ENCODE assay signal across 33 cellular contexts in genomic region chr22:39939830-39940229, GRCh38. TPM values are rescaled to one million over a fixed set of nuclear protein-coding genes. Genes with fewer than 3 reads are reported as not detected.
DNase-seq lines count a peak whose midpoint lies in the region; ATAC-seq, FAIRE-seq and TF ChIP-seq lines count a peak whose summit lies in the region.
"Had no signal": no experiment of that assay in that cellular context is flagged by ENCODE, and none has a peak within 500 bp of the region (broad histone marks: within the 10 kb centered on the region; RNA-seq: fewer than 3 reads in every experiment).

No MANE protein-coding gene starts in this region.

- H3K27ac ChIP-seq in H1 (ENCODE audit: low read depth, low read length) (no peak overlapping the region), thymus (ENCODE audit: low read depth) (peak overlapping the region; percentile 89)
- H3K27ac ChIP-seq: ascending aorta; BLaER1 treated with 17β-estradiol and CSF1 and Interleukin-3, amounts not matched to agents 10 nM and 100 nM; cardiac muscle cell; esophagus muscularis mucosa; foreskin keratinocyte; heart right ventricle; parathyroid adenoma; RWPE1; upper lobe of right lung had no signal

- no peak overlapping the region for H3K4ac ChIP-seq in H1 (replicated peaks; ENCODE audit: insufficient read length, low read depth, low read length)

- no peak for TF ChIP-seq RAD21 in H1 (IDR thresholded peaks at IDR 0.05 in 1 of 2, conservative IDR thresholded peaks at IDR 0.05 in 1 of 2; ENCODE audit: low read depth in 2 of 2, low read length in 2 of 2)

- H3K36me3 Mint-ChIP-seq in activated naive CD4-positive, alpha-beta T cell treated with anti-CD3 and anti-CD28 coated beads for 36 hours (ENCODE audit: low read depth), result no peaks in the 10 kb centered on the region
- H3K36me3 Mint-ChIP-seq in activated T-cell treated with anti-CD3 and anti-CD28 coated beads, Interleukin-2, amount 50 U/mL, for 72 hours (ENCODE audit: insufficient read depth in 2 of 2), result no peaks in the 10 kb centered on the region

- H3K14ac ChIP-seq in H1 (ENCODE audit: insufficient read length), result no peak overlapping the region

- H3K4me3 ChIP-seq in H1 (ENCODE audit: extremely low read depth in 1 of 4, insufficient read depth in 2 of 4, low read depth in 3 of 4, low read length in 4 of 4), result no peak overlapping the region
- peak overlapping the region; percentile 23 for H3K4me3 ChIP-seq in thymus (ENCODE audit: low read length)
- no peak overlapping the region for H3K4me3 ChIP-seq in H7 (ENCODE audit: insufficient read depth, low read depth, low read length)
- H3K4me3 ChIP-seq: ascending aorta; BLaER1 treated with 17β-estradiol and CSF1 and Interleukin-3, amounts not matched to agents 10 nM and 100 nM; cardiac muscle cell; esophagus muscularis mucosa; heart right ventricle; lung; mucosa of descending colon; upper lobe of right lung had no signal

- H3K27ac Mint-ChIP-seq in activated naive CD4-positive, alpha-beta T cell treated with anti-CD3 and anti-CD28 coated beads for 36 hours, result peak overlapping the region; percentile 95
- peak overlapping the region; percentile 98 for H3K27ac Mint-ChIP-seq in activated T-cell treated with anti-CD3 and anti-CD28 coated beads, Interleukin-2, amount 50 U/mL, for 72 hours

- TF ChIP-seq EP300 in H1 (IDR thresholded peaks at IDR 0.05; ENCODE audit: borderline replicate concordance in 1 of 2, low read depth in 2 of 2, low read length in 2 of 2), result no peak

- H3K27me3 ChIP-seq in H1 (replicated peaks in 1 of 4; ENCODE audit: control insufficient read depth in 3 of 4, extremely low read depth in 1 of 4, insufficient read depth in 3 of 4, low read length in 3 of 4) (no peaks in the 10 kb centered on the region; a peak in 1 of 7 replicates), thymus (ENCODE audit: control insufficient read depth, insufficient read depth) (no peaks in the 10 kb centered on the region), H7 (ENCODE audit: control insufficient read depth, insufficient read depth, low read length) (no peaks in the 10 kb centered on the region)
- H3K27me3 ChIP-seq: ascending aorta; BLaER1 treated with 17β-estradiol and CSF1 and Interleukin-3, amounts not matched to agents 10 nM and 100 nM; cardiac muscle cell had no signal

- no peaks in the 10 kb centered on the region for H3K23me2 ChIP-seq in H1 (ENCODE audit: low read depth, low read length)

- WGBS in H1 (ENCODE audit: extremely low coverage in 1 of 2, insufficient coverage in 1 of 2, insufficient read length in 1 of 2, insufficient replicate concordance in 2 of 2, low coverage in 1 of 2, low lambda C conversion rate in 2 of 2, missing lambda C conversion rate in 1 of 2), 2 experiments, result 94% methylated on average over 3 of the region's 3 CpGs; no CpG with 5 or more reads in 1 of the 2 experiments
- 80% methylated on average over 3 of the region's 3 CpGs for WGBS in thymus

- DNase-seq in activated naive CD4-positive, alpha-beta T cell treated with anti-CD3 and anti-CD28 coated beads for 36 hours, result no peak
- no peak for DNase-seq in activated naive CD4-positive, alpha-beta T cell treated with Interleukin-2 at 50 U/mL for 16 hours
- peak in 1 of 2 donors; percentile 50 for DNase-seq in activated T-cell treated with anti-CD3 and anti-CD28 coated beads, Interleukin-2, amount 50 U/mL, for 72 hours
- DNase-seq in H1 (ENCODE audit: low read depth in 1 of 2, low spot score in 2 of 2), result no peak
- no peak for DNase-seq in H7
- DNase-seq in 8988T, result no peak
- DNase-seq in NOMO-1 (lab: John Stamatoyannopoulos, UW; ENCODE audit: unreplicated experiment in 2 of 2), result no peak
- DNase-seq: activated gamma-delta T cell treated with Interleukin-2 at 50 U/mL for 16 hours, foreskin keratinocyte, heart right ventricle, KG1, MM.1S, mucosa of descending colon, NCI-H1436 treated with DMSO at 0.1 percent for 48 hours, NCI-H774, small intestine, T-helper 1 cell, upper lobe of right lung had no signal

- H3K4me3 Mint-ChIP-seq in activated naive CD4-positive, alpha-beta T cell treated with anti-CD3 and anti-CD28 coated beads for 36 hours, result peak overlapping the region; percentile 34
- peak overlapping the region; percentile 71 to 79 for H3K4me3 Mint-ChIP-seq in activated T-cell treated with anti-CD3 and anti-CD28 coated beads, Interleukin-2, amount 50 U/mL, for 72 hours
- H3K4me3 Mint-ChIP-seq: neural crest cell had no signal

- intact Hi-C loops in activated naive CD4-positive, alpha-beta T cell treated with anti-CD3 and anti-CD28 coated beads for 36 hours (cut with micrococcal nuclease), result loop anchor here (1.0 to 10.0 kb wide), 8 partner anchors 9 to 1345 kb away; partner anchors contain the start of genes GRAP2, RANGAP1 and RPS19BP1

- CTCF ChIA-PET in activated naive CD4-positive, alpha-beta T cell treated with anti-CD3 and anti-CD28 coated beads for 36 hours (lab: Charles Lee), result interaction anchor here (1.1 to 1.3 kb wide), 2 partner anchors 15 to 30 kb away, joined by 3 read pairs; no protein-coding TSS in a partner anchor
- CTCF ChIA-PET in H1 (lab: Charles Lee; ENCODE audit: partially characterized antibody), result interaction anchor here (0.7 to 1.0 kb wide), 4 partner anchors 11 to 85 kb away, joined by 3 to 4 read pairs (median 3); no protein-coding TSS in a partner anchor

- no peak overlapping the region for H3K56ac ChIP-seq in H1 (replicated peaks; ENCODE audit: insufficient read length, low read depth, low read length)

- no peak for TF ChIP-seq POLR2A in H1 (IDR thresholded peaks at IDR 0.05; ENCODE audit: control extremely low read depth in 1 of 2, low read depth in 2 of 2, low read length in 2 of 2)

- no peaks in the 10 kb centered on the region for H3K9me3 Mint-ChIP-seq in activated naive CD4-positive, alpha-beta T cell treated with anti-CD3 and anti-CD28 coated beads for 36 hours
- H3K9me3 Mint-ChIP-seq in activated T-cell treated with anti-CD3 and anti-CD28 coated beads, Interleukin-2, amount 50 U/mL, for 72 hours, result no peaks in the 10 kb centered on the region
- H3K9me3 Mint-ChIP-seq: neural crest cell had no signal

- no peaks in the 10 kb centered on the region for H3K36me3 ChIP-seq in H1 (ENCODE audit: control insufficient read depth in 2 of 4, insufficient read depth in 4 of 4, low read length in 3 of 4)
- H3K36me3 ChIP-seq in thymus (ENCODE audit: control insufficient read depth, insufficient read depth), result peaks cover 27% of the 10 kb centered on the region
- no peaks in the 10 kb centered on the region for H3K36me3 ChIP-seq in H7 (replicated peaks; ENCODE audit: control insufficient read depth, insufficient read depth, low read length)
- H3K36me3 ChIP-seq: ascending aorta; BLaER1 treated with 17β-estradiol and CSF1 and Interleukin-3, amounts not matched to agents 10 nM and 100 nM; cardiac muscle cell; esophagus muscularis mucosa; heart right ventricle; upper lobe of right lung had no signal

- H3K9ac ChIP-seq in H1 (replicated peaks in 1 of 4; ENCODE audit: extremely low read depth in 1 of 4, low read depth in 3 of 4, low read length in 3 of 4), result no peak overlapping the region
- H3K9ac ChIP-seq: BLaER1 treated with 17β-estradiol and CSF1 and Interleukin-3, amounts not matched to agents 10 nM and 100 nM; parathyroid adenoma had no signal

- no peak overlapping the region for H2AK5ac ChIP-seq in H1 (ENCODE audit: low read depth, low read length)

- no peak overlapping the region for H2BK120ac ChIP-seq in H1 (replicated peaks; ENCODE audit: low read depth, low read length)

- no peaks in the 10 kb centered on the region for H4K20me1 ChIP-seq in H1 (replicated peaks in 1 of 2; ENCODE audit: control insufficient read depth in 1 of 2, insufficient read depth in 2 of 2, low read length in 2 of 2)
- H4K20me1 ChIP-seq: BLaER1 treated with 17β-estradiol and CSF1 and Interleukin-3, amounts not matched to agents 10 nM and 100 nM had no signal

- POLR2A ChIA-PET in H1 (lab: Charles Lee; ENCODE audit: partially characterized antibody), result no interaction called here

- no peak overlapping the region for H4K91ac ChIP-seq in H1 (replicated peaks; ENCODE audit: insufficient read length, low read length)

- peaks cover 90% of the 10 kb centered on the region for H3K4me1 Mint-ChIP-seq in activated naive CD4-positive, alpha-beta T cell treated with anti-CD3 and anti-CD28 coated beads for 36 hours (ENCODE audit: low read depth)
- H3K4me1 Mint-ChIP-seq in activated T-cell treated with anti-CD3 and anti-CD28 coated beads, Interleukin-2, amount 50 U/mL, for 72 hours (ENCODE audit: low read depth), result peaks cover 99% of the 10 kb centered on the region

- no peak overlapping the region for H3K23ac ChIP-seq in H1 (ENCODE audit: insufficient read length)

- no peaks in the 10 kb centered on the region for H3K79me1 ChIP-seq in H1 (ENCODE audit: low read depth, low read length)

- no peak overlapping the region for H3K18ac ChIP-seq in H1 (ENCODE audit: extremely low read depth, low read length)

- peak in 1 of 2 donors; percentile 22 for ATAC-seq in activated T-cell treated with anti-CD3 and anti-CD28 coated beads, Interleukin-2, amount 50 U/mL, for 72 hours (replicated peaks in 1 of 2)
- ATAC-seq: activated CD4-positive, CD25-positive, alpha-beta regulatory T cell treated with anti-CD3 and anti-CD28 coated beads, Interleukin-2, amount 50 U/mL, for 24 hours; foreskin keratinocyte; HCT116; heart right ventricle; mucosa of descending colon; upper lobe of right lung had no signal

- no peaks in the 10 kb centered on the region for H3K79me2 ChIP-seq in H1 (ENCODE audit: control insufficient read depth in 1 of 2, insufficient read depth in 2 of 2, low read length in 2 of 2)
- H3K79me2 ChIP-seq: parathyroid adenoma had no signal

- no peak overlapping the region for H2BK12ac ChIP-seq in H1 (ENCODE audit: low read depth, low read length)

- no peaks in the 10 kb centered on the region for H3K27me3 Mint-ChIP-seq in activated naive CD4-positive, alpha-beta T cell treated with anti-CD3 and anti-CD28 coated beads for 36 hours (ENCODE audit: low read depth)
- H3K27me3 Mint-ChIP-seq in activated T-cell treated with anti-CD3 and anti-CD28 coated beads, Interleukin-2, amount 50 U/mL, for 72 hours (ENCODE audit: low read depth), result no peaks in the 10 kb centered on the region

- peaks cover 5 to 20% (median 9%) of the 10 kb centered on the region in 4 experiments for H3K4me1 ChIP-seq in H1 (replicated peaks in 1 of 4; ENCODE audit: control insufficient read depth in 3 of 4, insufficient read depth in 4 of 4, low read length in 3 of 4)
- peaks cover 72% of the 10 kb centered on the region for H3K4me1 ChIP-seq in thymus (ENCODE audit: control insufficient read depth, insufficient read depth, low read length)
- H3K4me1 ChIP-seq: ascending aorta, esophagus muscularis mucosa, foreskin keratinocyte, parathyroid adenoma, upper lobe of right lung had no signal

- H2BK15ac ChIP-seq in H1 (ENCODE audit: low read length), result no peak overlapping the region

- no peak overlapping the region for H2BK5ac ChIP-seq in H1 (ENCODE audit: low read depth, low read length)

- H3K4me2 ChIP-seq in H1 (ENCODE audit: insufficient read depth in 1 of 2, low read depth in 2 of 2, low read length in 2 of 2), result no peak overlapping the region
- H3K4me2 ChIP-seq: BLaER1 treated with 17β-estradiol and CSF1 and Interleukin-3, amounts not matched to agents 10 nM and 100 nM had no signal

- no peak overlapping the region for H2AFZ ChIP-seq in H1 (ENCODE audit: low read length)
- H2AFZ ChIP-seq: parathyroid adenoma had no signal

- no peaks in the 10 kb centered on the region for H3K9me3 ChIP-seq in H1 (ENCODE audit: insufficient read depth in 2 of 2, low read depth in 1 of 2, low read length in 1 of 2)
- H3K9me3 ChIP-seq in thymus (ENCODE audit: control insufficient read depth), result no peaks in the 10 kb centered on the region
- H3K9me3 ChIP-seq: ascending aorta; BLaER1 treated with 17β-estradiol and CSF1 and Interleukin-3, amounts not matched to agents 10 nM and 100 nM; esophagus muscularis mucosa; heart right ventricle; mucosa of descending colon; upper lobe of right lung had no signal

- FAIRE-seq in H1 (lab: Jason Lieb, UNC), result no peak
- FAIRE-seq: small intestine, TTC549 had no signal

- TF ChIP-seq CTCF in H1 (IDR thresholded peaks at IDR 0.05; ENCODE audit: control extremely low read depth in 1 of 3, insufficient read depth in 1 of 3, low read depth in 1 of 3, low read length in 3 of 3), result no peak

- no peak overlapping the region for H4K5ac ChIP-seq in H1 (ENCODE audit: insufficient read length, low read depth, low read length)

- peak overlapping the region; percentile 20; the same call in 1 of the 2 replicates for H4K8ac ChIP-seq in H1 (ENCODE audit: extremely low read depth, insufficient read depth, low read length)

- no peak overlapping the region for H2BK20ac ChIP-seq in H1 (ENCODE audit: low read length)

RNA-seq across cellular contexts. Expression of gene TMA7B, which starts 20.4 kb away (rescaled TPM):
- 1 to 10 TPM; 1.1 to 1.5 TPM for total RNA-seq in activated naive CD4-positive, alpha-beta T cell treated with anti-CD3 and anti-CD28 coated beads for 36 hours
- 1 to 10 TPM; 1.4 to 2.5 TPM for total RNA-seq in activated T-cell treated with anti-CD3 and anti-CD28 coated beads, Interleukin-2, amount 50 U/mL, for 72 hours
- total RNA-seq in H1 (2021; fragmentation: NEBNext Ultra II Directional; extraction: Animal tissue kit (Norgen Biotek cat#: 25700)), result not detected in 2 replicates
- polyA plus RNA-seq in H1 (2011; rRNA removed) (not detected in 2 replicates), thymus (3.3 TPM)
- not detected for polyA plus RNA-seq in H1 (2011; cell fraction: cytosol; rRNA removed)
- polyA plus RNA-seq in H1 (2011; cell fraction: nucleus; rRNA removed), result not detected
- not detected in 4 replicates for polyA plus RNA-seq in H1 (2012, experiment 1 of 2)
- not detected for polyA plus RNA-seq in H1 (2012, experiment 2 of 2)
- polyA plus RNA-seq in H1 (2013, experiment 1 of 2), result not detected
- polyA plus RNA-seq in H1 (2013, experiment 2 of 2), result not detected
- polyA minus RNA-seq in H1 (2011; rRNA and poly(A)+ RNA removed), result not detected in 2 replicates
- not detected for polyA minus RNA-seq in H1 (2011; cell fraction: cytosol; rRNA and poly(A)+ RNA removed)
- polyA minus RNA-seq in H1 (2011; cell fraction: nucleus; rRNA and poly(A)+ RNA removed), result not detected
- not detected in 2 replicates for total RNA-seq in H7 (2014; rRNA removed; shearing (Covaris generic))
- total RNA-seq: ascending aorta, cardiac muscle cell, esophagus muscularis mucosa, foreskin keratinocyte, heart right ventricle, neural crest cell, subcutaneous adipose tissue had no signal
- polyA plus RNA-seq: AG04450, cardiac muscle cell, foreskin keratinocyte, heart right ventricle had no signal

RNA-seq across cellular contexts. Expression of gene GRAP2, which starts 38.9 kb away (rescaled TPM):
- 10 to 100 TPM; 25.5 to 29.4 TPM for total RNA-seq in activated naive CD4-positive, alpha-beta T cell treated with anti-CD3 and anti-CD28 coated beads for 36 hours
- 10 to 100 TPM; 56.4 to 59.4 TPM for total RNA-seq in activated T-cell treated with anti-CD3 and anti-CD28 coated beads, Interleukin-2, amount 50 U/mL, for 72 hours
- not detected in 2 replicates for total RNA-seq in H1 (2021; fragmentation: NEBNext Ultra II Directional; extraction: Animal tissue kit (Norgen Biotek cat#: 25700))
- polyA plus RNA-seq in H1 (2011; rRNA removed) (0.08 and 0.19 TPM in 2 replicates), thymus (51.5 TPM)
- polyA plus RNA-seq in H1 (2011; cell fraction: cytosol; rRNA removed), result 0.04 TPM
- polyA plus RNA-seq in H1 (2011; cell fraction: nucleus; rRNA removed), result not detected
- 0.09 to 0.25 TPM in 2 of 4 replicates, not detected in the others for polyA plus RNA-seq in H1 (2012, experiment 1 of 2)
- 0.09 TPM for polyA plus RNA-seq in H1 (2012, experiment 2 of 2)
- 0.22 TPM for polyA plus RNA-seq in H1 (2013, experiment 1 of 2)
- 0.11 TPM for polyA plus RNA-seq in H1 (2013, experiment 2 of 2)
- polyA minus RNA-seq in H1 (2011; rRNA and poly(A)+ RNA removed), result 0.09 TPM in 1 of 2 replicates, not detected in the other
- polyA minus RNA-seq in H1 (2011; cell fraction: cytosol; rRNA and poly(A)+ RNA removed), result not detected
- 0.10 TPM for polyA minus RNA-seq in H1 (2011; cell fraction: nucleus; rRNA and poly(A)+ RNA removed)
- total RNA-seq in H7 (2014; rRNA removed; shearing (Covaris generic)), result 0.45 and 0.52 TPM in 2 replicates
- total RNA-seq: ascending aorta, foreskin keratinocyte had no signal
- polyA plus RNA-seq: AG04450, cardiac muscle cell, foreskin keratinocyte had no signal

RNA-seq across cellular contexts. Expression of gene ENTHD1, which starts 46.3 kb away (rescaled TPM):
- total RNA-seq in activated naive CD4-positive, alpha-beta T cell treated with anti-CD3 and anti-CD28 coated beads for 36 hours, result under 1 TPM; 0.64 to 0.81 TPM
- under 1 TPM; 0.46 to 0.77 TPM for total RNA-seq in activated T-cell treated with anti-CD3 and anti-CD28 coated beads, Interleukin-2, amount 50 U/mL, for 72 hours
- not detected in 2 replicates for total RNA-seq in H1 (2021; fragmentation: NEBNext Ultra II Directional; extraction: Animal tissue kit (Norgen Biotek cat#: 25700))
- polyA plus RNA-seq in H1 (2011; rRNA removed), result not detected in 2 replicates
- polyA plus RNA-seq in H1 (2011; cell fraction: cytosol; rRNA removed), result not detected
- polyA plus RNA-seq in H1 (2011; cell fraction: nucleus; rRNA removed), result not detected
- polyA plus RNA-seq in H1 (2012, experiment 1 of 2), result not detected in 4 replicates
- not detected for polyA plus RNA-seq in H1 (2012, experiment 2 of 2)
- not detected for polyA plus RNA-seq in H1 (2013, experiment 1 of 2)
- polyA plus RNA-seq in H1 (2013, experiment 2 of 2), result not detected
- not detected in 2 replicates for polyA minus RNA-seq in H1 (2011; rRNA and poly(A)+ RNA removed)
- polyA minus RNA-seq in H1 (2011; cell fraction: cytosol; rRNA and poly(A)+ RNA removed), result not detected
- not detected for polyA minus RNA-seq in H1 (2011; cell fraction: nucleus; rRNA and poly(A)+ RNA removed)
- polyA plus RNA-seq in thymus, result 1.2 TPM
- total RNA-seq in H7 (2014; rRNA removed; shearing (Covaris generic)), result not detected in 2 replicates
- total RNA-seq: cardiac muscle cell, esophagus muscularis mucosa, foreskin keratinocyte, mucosa of descending colon, neural crest cell, upper lobe of right lung had no signal
- polyA plus RNA-seq: AG04450, cardiac muscle cell, foreskin keratinocyte, heart right ventricle had no signal

RNA-seq across cellular contexts. Expression of gene FAM83F, which starts 54.9 kb away (rescaled TPM):
- 1 to 10 TPM; 1.8 to 1.9 TPM for total RNA-seq in activated naive CD4-positive, alpha-beta T cell treated with anti-CD3 and anti-CD28 coated beads for 36 hours
- under 1 TPM; 0.81 to 0.89 TPM for total RNA-seq in activated T-cell treated with anti-CD3 and anti-CD28 coated beads, Interleukin-2, amount 50 U/mL, for 72 hours
- total RNA-seq in H1 (2021; fragmentation: NEBNext Ultra II Directional; extraction: Animal tissue kit (Norgen Biotek cat#: 25700)), result 18.9 and 20.9 TPM in 2 replicates
- polyA plus RNA-seq in H1 (2011; rRNA removed), result 8.6 and 10.8 TPM in 2 replicates
- polyA plus RNA-seq in H1 (2011; cell fraction: cytosol; rRNA removed), result 9.9 TPM
- polyA plus RNA-seq in H1 (2011; cell fraction: nucleus; rRNA removed), result 13.0 TPM
- polyA plus RNA-seq in H1 (2012, experiment 1 of 2), result 7.5 to 9.3 TPM (median 8.6 TPM) in 4 replicates
- polyA plus RNA-seq in H1 (2012, experiment 2 of 2), result 6.2 TPM
- 5.4 TPM for polyA plus RNA-seq in H1 (2013, experiment 1 of 2)
- 5.4 TPM for polyA plus RNA-seq in H1 (2013, experiment 2 of 2)
- polyA minus RNA-seq in H1 (2011; rRNA and poly(A)+ RNA removed), result 21.7 and 25.4 TPM in 2 replicates
- 9.5 TPM for polyA minus RNA-seq in H1 (2011; cell fraction: cytosol; rRNA and poly(A)+ RNA removed)
- 10.1 TPM for polyA minus RNA-seq in H1 (2011; cell fraction: nucleus; rRNA and poly(A)+ RNA removed)
- 2.0 TPM for polyA plus RNA-seq in thymus
- 28.1 and 34.4 TPM in 2 replicates for total RNA-seq in H7 (2014; rRNA removed; shearing (Covaris generic))
- total RNA-seq: ascending aorta, SK-MEL-5 had no signal
- polyA plus RNA-seq: AG04450, cardiac muscle cell had no signal

Comparison
In these comparisons a context has a peak if more than half of its experiments do, and no peak if none do; other contexts are left out.
1. RNA of gene GRAP2, which starts 38.9 kb away (total RNA-seq): 56.4 to 59.4 TPM in activated T-cell treated with anti-CD3 and anti-CD28 coated beads, Interleukin-2, amount 50 U/mL, for 72 hours and 25.5 to 29.4 TPM in activated naive CD4-positive, alpha-beta T cell treated with anti-CD3 and anti-CD28 coated beads for 36 hours; 0.45 to 0.52 TPM in H7 and not detected in H1; every median in the first group is over 10 times any median in the second.